19 cellular contexts compared by ENCODE assay signal in genomic region chr11:13033760-13034533, GRCh38. TPM values are rescaled to one million over a fixed set of nuclear protein-coding genes. Genes with fewer than 3 reads are reported as not detected.
DNase-seq lines count a peak whose midpoint lies in the region; FAIRE-seq and TF ChIP-seq lines count a peak whose summit lies in the region.
"Had no signal": no experiment of that assay in that cellular context is flagged by ENCODE, and none has a peak within 500 bp of the region (broad histone marks: within the 10 kb centered on the region; RNA-seq: fewer than 3 reads in every experiment).

No MANE protein-coding gene starts in this region.

- H3K4me3 ChIP-seq in BE2C (ENCODE audit: low read depth, low read length) (no peak overlapping the region), MG63 (no peak overlapping the region), brain microvascular endothelial cell (ENCODE audit: low read depth, low read length) (no peak overlapping the region)
- H3K4me3 ChIP-seq: SJSA1 had no signal

- H3K4me1 ChIP-seq in BE2C = no peaks in the 10 kb centered on the region
- H3K4me1 ChIP-seq: SJSA1 had no signal

- in situ Hi-C loops in brain microvascular endothelial cell (cut with HindIII; ENCODE audit: low pct_ligation_motif_present, low sequenced_read_pairs) = no loop called here

- H3K27me3 ChIP-seq in BE2C (no peaks in the 10 kb centered on the region), MG63 (peaks cover 7% of the 10 kb centered on the region; the same call in 1 of the 2 replicates), brain microvascular endothelial cell (replicated peaks) (peaks cover 2% of the 10 kb centered on the region)

- peak; percentile 70 for FAIRE-seq in islet of Langerhans (lab: Jason Lieb, UNC)

- no peaks in the 10 kb centered on the region for H3K36me3 ChIP-seq in BE2C
- no peaks in the 10 kb centered on the region for H3K36me3 ChIP-seq in MG63
- no peaks in the 10 kb centered on the region for H3K36me3 ChIP-seq in brain microvascular endothelial cell (replicated peaks)
- H3K36me3 ChIP-seq: SJSA1 had no signal

- DNase-seq in BE2C (peak; percentile 10), COLO668 (lab: John Stamatoyannopoulos, UW; ENCODE audit: unreplicated experiment) (peak; percentile 35), NCI-H2107 treated with DMSO at 0.1 percent for 48 hours (lab: John Stamatoyannopoulos, UW; ENCODE audit: unreplicated experiment) (peak; percentile 31), MG63 (no peak), CD1c-positive myeloid dendritic cell (ENCODE audit: extremely low spot score) (no peak), brain microvascular endothelial cell (no peak)
- DNase-seq: CD8-positive, alpha-beta memory T cell; H9; KG1; NCI-H1092 treated with DMSO at 0.1 percent for 48 hours; NCI-H446 treated with DMSO at 0.1 percent for 48 hours; OCI-M1; RPMI8226; T-cell had no signal

- H3K9me3 ChIP-seq in BE2C (no peaks in the 10 kb centered on the region), MG63 (no peaks in the 10 kb centered on the region)
- H3K9me3 ChIP-seq: SJSA1 had no signal

- H3K27ac ChIP-seq in brain microvascular endothelial cell = no peak overlapping the region
- H3K27ac ChIP-seq: SJSA1 had no signal

- no peak for TF ChIP-seq CTCF in BE2C (IDR thresholded peaks at IDR 0.05; ENCODE audit: low read depth, low read length)
- TF ChIP-seq CTCF in brain microvascular endothelial cell (IDR thresholded peaks at IDR 0.05; ENCODE audit: low read depth, low read length, missing control alignments) = no peak

RNA-seq across cellular contexts. Expression of gene RASSF10, which starts 24.8 kb away (rescaled TPM):
- not detected for polyA plus RNA-seq in BE2C (2012; ENCODE audit: insufficient read depth, insufficient read length, low read depth)
- not detected in 2 replicates for total RNA-seq in MG63 (2014; rRNA removed; shearing (Covaris generic); ENCODE audit: low replicate concordance)
- total RNA-seq: CD8-positive, alpha-beta memory T cell; MCF 10A; SJSA1; T-cell had no signal
- polyA plus RNA-seq: AG04450; BJ; CD8-positive, alpha-beta memory T cell had no signal

Comparison
In these comparisons a context has a peak if more than half of its experiments do, and no peak if none do; other contexts are left out.
1. DNase-seq: peak in BE2C (single experiment), COLO668 (single experiment) and NCI-H2107 treated with DMSO at 0.1 percent for 48 hours (single experiment); none in MG63 (single experiment), CD1c-positive myeloid dendritic cell (single experiment) and brain microvascular endothelial cell (single experiment).